In genomic region chr1:85576256-85576641, GRCh38 we compare ENCODE assay signal across 8 cellular contexts. TPM values are rescaled to one million over a fixed set of nuclear protein-coding genes. Genes with fewer than 3 reads are reported as not detected.
DNase-seq lines count a peak whose midpoint lies in the region; ATAC-seq and TF ChIP-seq lines count a peak whose summit lies in the region.

No MANE protein-coding gene starts in this region.

- H3K9me3 ChIP-seq in OCI-LY3 (ENCODE audit: insufficient read depth, low read length), result no peaks in the 10 kb centered on the region
- no peaks in the 10 kb centered on the region for H3K9me3 ChIP-seq in effector memory CD4-positive, alpha-beta T cell (ENCODE audit: control insufficient read depth, low read length)

- ATAC-seq in GM18909 (IDR thresholded peaks at IDR 0.05; ENCODE audit: poor library complexity, unreplicated experiment), result no peak

- H3K27me3 ChIP-seq in BJ (ENCODE audit: control insufficient read depth, insufficient read depth, low read length), result no peaks in the 10 kb centered on the region
- peaks cover 14% of the 10 kb centered on the region for H3K27me3 ChIP-seq in OCI-LY3 (ENCODE audit: low read depth, low read length)
- peaks cover 23% of the 10 kb centered on the region for H3K27me3 ChIP-seq in effector memory CD4-positive, alpha-beta T cell (replicated peaks; ENCODE audit: control insufficient read depth, insufficient read depth, low read length, poor library complexity, severe bottlenecking)

- H3K27ac ChIP-seq in OCI-LY3 (ENCODE audit: low read length), result peak overlapping the region; percentile 30; the same call in 1 of the 2 replicates
- H3K27ac ChIP-seq in effector memory CD4-positive, alpha-beta T cell (ENCODE audit: insufficient read depth, low read length, poor library complexity, severe bottlenecking), result no peak overlapping the region

- no peak for DNase-seq in BJ (ENCODE audit: low read depth)
- no peak for DNase-seq in effector memory CD4-positive, alpha-beta T cell
- no peak for DNase-seq in nephron progenitor cell
- no peak for DNase-seq in NCI-H1417 (lab: John Stamatoyannopoulos, UW)
- no peak for DNase-seq in NCI-H187 (lab: John Stamatoyannopoulos, UW)
- DNase-seq in cortex of kidney (lab: John Stamatoyannopoulos, UW), result no peak

- H3K4me2 ChIP-seq in OCI-LY3 (ENCODE audit: low read length), result peak overlapping the region; percentile 85

- no peaks in the 10 kb centered on the region for H3K4me1 ChIP-seq in OCI-LY3 (ENCODE audit: low read length)
- peaks cover 16% of the 10 kb centered on the region for H3K4me1 ChIP-seq in effector memory CD4-positive, alpha-beta T cell (ENCODE audit: control insufficient read depth, insufficient read depth, low read length, poor library complexity, severe bottlenecking)

- H3K4me3 ChIP-seq in BJ (ENCODE audit: low read depth, low read length) (peak overlapping the region; percentile 76), OCI-LY3 (ENCODE audit: low read length) (peak overlapping the region; percentile 95)
- peak overlapping the region; percentile 28 for H3K4me3 ChIP-seq in effector memory CD4-positive, alpha-beta T cell (ENCODE audit: insufficient read depth, low read depth, low read length, poor library complexity, severe bottlenecking)

- no peaks in the 10 kb centered on the region for H3K79me2 ChIP-seq in OCI-LY3 (ENCODE audit: low read length)

- POLR2A ChIA-PET in BJ (lab: Charles Lee), result interaction anchor here (0.6 to 2.6 kb wide), 5 partner anchors 35 to 246 kb away, joined by 3 to 12 read pairs (median 4); no protein-coding TSS in a partner anchor

- H3K9ac ChIP-seq in OCI-LY3 (ENCODE audit: low read length), result peak overlapping the region; percentile 84

- no peak for TF ChIP-seq CTCF in BJ (IDR thresholded peaks at IDR 0.05; ENCODE audit: insufficient read depth, low read depth, low read length)
- no peak for TF ChIP-seq CTCF in OCI-LY3 (IDR thresholded peaks at IDR 0.05; ENCODE audit: low read depth, low read length)
- no peak for TF ChIP-seq CTCF in nephron progenitor cell (IDR thresholded peaks at IDR 0.05)

- no peaks in the 10 kb centered on the region for H3K36me3 Mint-ChIP-seq in nephron progenitor cell (ENCODE audit: low read depth)

- peaks cover 42% of the 10 kb centered on the region for H3K27me3 Mint-ChIP-seq in nephron progenitor cell (ENCODE audit: low read depth, poor library complexity)

- CTCF ChIA-PET in BJ (lab: Yijun Ruan, JAX), result interaction anchor here (0.6 to 2.0 kb wide), 9 partner anchors 12 to 278 kb away, joined by 3 to 8 read pairs (median 4); no protein-coding TSS in a partner anchor

- no peaks in the 10 kb centered on the region for H3K9me3 Mint-ChIP-seq in nephron progenitor cell

- no peaks in the 10 kb centered on the region for H4K20me1 ChIP-seq in OCI-LY3 (ENCODE audit: insufficient read depth, low read length)

- H3K36me3 ChIP-seq in BJ (ENCODE audit: control insufficient read depth, insufficient read depth, low read length) (peaks cover 5% of the 10 kb centered on the region), OCI-LY3 (replicated peaks; ENCODE audit: low read depth, low read length) (no peaks in the 10 kb centered on the region)
- H3K36me3 ChIP-seq in effector memory CD4-positive, alpha-beta T cell (ENCODE audit: control insufficient read depth, insufficient read depth, low read length), result no peaks in the 10 kb centered on the region

- H3K4me3 Mint-ChIP-seq in nephron progenitor cell, result peak overlapping the region; percentile 88

- H3K27ac Mint-ChIP-seq in nephron progenitor cell, result peak overlapping the region; percentile 93

- peaks cover 41% of the 10 kb centered on the region for H3K4me1 Mint-ChIP-seq in nephron progenitor cell

- H2AFZ ChIP-seq in OCI-LY3 (ENCODE audit: low read depth, low read length), result peak overlapping the region; percentile 89

RNA-seq across cellular contexts. Expression of gene CCN1, which starts 4.3 kb away (rescaled TPM):
- polyA plus RNA-seq in BJ (2011; rRNA removed), result 273 and 284 TPM in 2 replicates
- polyA minus RNA-seq in BJ (2011; rRNA and poly(A)+ RNA removed), result 148 and 193 TPM in 2 replicates

Comparison
In these comparisons a context has a peak if more than half of its experiments do, and no peak if none do; other contexts are left out.
1. H3K4me3 ChIP-seq: peak in every context shown above with its lines; median percentile 95 in OCI-LY3; 76 in BJ; 28 in effector memory CD4-positive, alpha-beta T cell.